In genomic region chr5:68285857-68286611, GRCh38 we compare ENCODE assay signal across 8 cellular contexts.
DNase-seq lines count a peak whose midpoint lies in the region; ATAC-seq and TF ChIP-seq lines count a peak whose summit lies in the region.

No MANE protein-coding gene starts in this region.

- POLR2A ChIA-PET in CD8-positive, alpha-beta T cell (lab: Charles Lee), result interaction anchor here (0.6 to 2.3 kb wide), 4 partner anchors 15 to 70 kb away, joined by 3 to 6 read pairs (median 4); no protein-coding TSS in a partner anchor

- CTCF ChIA-PET in CD8-positive, alpha-beta T cell (lab: Charles Lee), result interaction anchor here (0.6 to 4.1 kb wide), 44 partner anchors 11 to 1078 kb away, joined by 3 to 54 read pairs (median 5); partner anchors contain the start of gene PIK3R1

- H3K9me3 ChIP-seq in CD8-positive, alpha-beta T cell (ENCODE audit: low read length), result no peaks in the 10 kb centered on the region
- no peaks in the 10 kb centered on the region for H3K9me3 ChIP-seq in GM23248 (ENCODE audit: low read depth)

- no peaks in the 10 kb centered on the region for H3K27me3 ChIP-seq in CD8-positive, alpha-beta T cell (ENCODE audit: insufficient read depth, low read length)
- no peaks in the 10 kb centered on the region for H3K27me3 ChIP-seq in GM23248 (replicated peaks; ENCODE audit: insufficient read depth)

- DNase-seq in CD8-positive, alpha-beta T cell, result no peak
- DNase-seq in GM23248 (peak; percentile 80), RPMI7951 (ENCODE audit: low read depth) (peak; percentile 60), coronary artery (ENCODE audit: low spot score) (no peak), naive B cell (peak; percentile 49), cortex of kidney (lab: John Stamatoyannopoulos, UW) (no peak), NCI-H2171 (lab: John Stamatoyannopoulos, UW) (no peak), GF-D8 (lab: John Stamatoyannopoulos, UW) (no peak)

- peaks cover 67% of the 10 kb centered on the region for H3K36me3 Mint-ChIP-seq in CD8-positive, alpha-beta T cell
- peaks cover 8 to 12% of the 10 kb centered on the region in 2 donors for H3K36me3 Mint-ChIP-seq in naive B cell

- H3K9me3 Mint-ChIP-seq in CD8-positive, alpha-beta T cell, result no peaks in the 10 kb centered on the region
- no peaks in the 10 kb centered on the region for H3K9me3 Mint-ChIP-seq in naive B cell

- H3K4me1 Mint-ChIP-seq in CD8-positive, alpha-beta T cell (ENCODE audit: low read depth), result peaks cover 91% of the 10 kb centered on the region
- H3K4me1 Mint-ChIP-seq in naive B cell, result peaks cover 36 to 53% (median 41%) of the 10 kb centered on the region in 3 donors

- peaks cover 18% of the 10 kb centered on the region for H3K36me3 ChIP-seq in CD8-positive, alpha-beta T cell (ENCODE audit: insufficient read depth, low read length)
- peaks cover 21% of the 10 kb centered on the region for H3K36me3 ChIP-seq in GM23248 (ENCODE audit: low read depth)

- peaks cover 90% of the 10 kb centered on the region for H3K4me1 ChIP-seq in CD8-positive, alpha-beta T cell (ENCODE audit: insufficient read depth, low read length)
- peaks cover 42% of the 10 kb centered on the region for H3K4me1 ChIP-seq in GM23248 (ENCODE audit: insufficient read depth)

- H3F3A ChIP-seq in GM23248 (ENCODE audit: insufficient read depth), result peaks cover 30% of the 10 kb centered on the region; the same call in 1 of the 2 replicates

- H3K27ac Mint-ChIP-seq in CD8-positive, alpha-beta T cell, result peak overlapping the region; percentile 84
- peak overlapping the region in 5 of 6 donors; percentile 15 to 92 (median 69) for H3K27ac Mint-ChIP-seq in naive B cell

- H3K4me2 ChIP-seq in GM23248 (ENCODE audit: unreplicated experiment), result peak overlapping the region; percentile 15

- H3K79me2 ChIP-seq in GM23248 (ENCODE audit: insufficient read depth), result peaks cover 19% of the 10 kb centered on the region

- ATAC-seq in CD8-positive, alpha-beta T cell, result no peak
- no peak for ATAC-seq in naive B cell (ENCODE audit: low read depth in 2 of 2)

- H3K9me2 ChIP-seq in GM23248 (ENCODE audit: insufficient read depth), result no peaks in the 10 kb centered on the region

- H2AFZ ChIP-seq in GM23248, result no peak overlapping the region

- 3 to 8% methylated on average over 4 of the region's 4 CpGs for WGBS in GM23248 (ENCODE audit: low coverage in 1 of 2, low lambda C conversion rate in 2 of 2, missing lambda C conversion rate in 2 of 2), 2 experiments

- peak overlapping the region; percentile 19 for H3K27ac ChIP-seq in CD8-positive, alpha-beta T cell (ENCODE audit: low read depth, low read length)
- H3K27ac ChIP-seq in GM23248, result no peak overlapping the region
- peak overlapping the region; percentile 7 to 35 for H3K27ac ChIP-seq in coronary artery

- no peaks in the 10 kb centered on the region for H4K20me1 ChIP-seq in GM23248 (ENCODE audit: insufficient read depth)

- H3K27me3 Mint-ChIP-seq in CD8-positive, alpha-beta T cell (ENCODE audit: low read depth), result no peaks in the 10 kb centered on the region
- H3K27me3 Mint-ChIP-seq in naive B cell, result no peaks in the 10 kb centered on the region

- H3K9ac ChIP-seq in GM23248, result no peak overlapping the region

- intact Hi-C loops in CD8-positive, alpha-beta T cell (cut with DNase I, micrococcal nuclease), result loop anchor here (1.0 to 10.0 kb wide), 8 partner anchors 174 to 1039 kb away; no protein-coding TSS in a partner anchor

- TF ChIP-seq CTCF in CD8-positive, alpha-beta T cell (IDR thresholded peaks at IDR 0.05), result peak; percentile 94
- TF ChIP-seq CTCF in coronary artery (IDR thresholded peaks at IDR 0.05), result peak; percentile 31

- in situ Hi-C loops in GM23248 (cut with MboI), result loop anchor here (5.0 to 10.0 kb wide), 2 partner anchors 171 to 679 kb away; no protein-coding TSS in a partner anchor

- H3K4me3 Mint-ChIP-seq in CD8-positive, alpha-beta T cell, result peak overlapping the region; percentile 93
- peak overlapping the region in 3 of 8 donors; percentile 32 to 90 (median 45) for H3K4me3 Mint-ChIP-seq in naive B cell

- H3K4me3 ChIP-seq in CD8-positive, alpha-beta T cell (ENCODE audit: low read depth, low read length), result no peak overlapping the region
- H3K4me3 ChIP-seq in GM23248 (no peak overlapping the region), coronary artery (no peak overlapping the region)

Comparison
In these comparisons a context has a peak if more than half of its experiments do, and no peak if none do; other contexts are left out.
1. DNase-seq: peak in GM23248 (single experiment), RPMI7951 (single experiment) and naive B cell (single experiment); none in CD8-positive, alpha-beta T cell (0 of 7), coronary artery (single experiment), cortex of kidney (single experiment), NCI-H2171 (single experiment) and GF-D8 (single experiment).